In genomic region chr3:156617781-156618180, GRCh38 we compare ENCODE assay signal across 33 cellular contexts. TPM values are rescaled to one million over a fixed set of nuclear protein-coding genes. Genes with fewer than 3 reads are reported as not detected.
DNase-seq lines count a peak whose midpoint lies in the region; ATAC-seq, FAIRE-seq and TF ChIP-seq lines count a peak whose summit lies in the region.
"Had no signal": no experiment of that assay in that cellular context is flagged by ENCODE, and none has a peak within 500 bp of the region (broad histone marks: within the 10 kb centered on the region; RNA-seq: fewer than 3 reads in every experiment).

No MANE protein-coding gene starts in this region.

- intact Hi-C loops in activated CD4-positive, alpha-beta T cell treated with anti-CD3 and anti-CD28 coated beads for 36 hours (cut with DNase I, micrococcal nuclease): no loop called here
- intact Hi-C loops in head of caudate nucleus (cut with DNase I): no loop called here

- H3K36me3 ChIP-seq in bronchial epithelial cell (ENCODE audit: control insufficient read depth, insufficient read depth, low read length): no peaks in the 10 kb centered on the region
- H3K36me3 ChIP-seq: esophagus muscularis mucosa, MG63 had no signal

- peak overlapping the region; percentile 39 for H3K27ac Mint-ChIP-seq in activated CD4-positive, alpha-beta T cell treated with anti-CD3 and anti-CD28 coated beads for 36 hours
- H3K27ac Mint-ChIP-seq in activated CD4-positive, alpha-beta T cell treated with anti-CD3 and anti-CD28 coated beads, Interleukin-2, amount 10 ng/mL, durations not matched to agents 7 days and 5 days: no peak overlapping the region
- H3K27ac Mint-ChIP-seq in nephron progenitor cell: peak overlapping the region; percentile 5
- H3K27ac Mint-ChIP-seq: activated CD4-positive, alpha-beta memory T cell treated with anti-CD3 and anti-CD28 coated beads, Interleukin-2, amount 10 ng/mL, durations not matched to agents 7 days and 5 days; endodermal cell; natural killer cell; T-helper 17 cell had no signal

- POLR2A ChIA-PET in activated CD4-positive, alpha-beta T cell treated with anti-CD3 and anti-CD28 coated beads for 36 hours (lab: Charles Lee): no interaction called here
- POLR2A ChIA-PET in activated CD4-positive, alpha-beta T cell treated with anti-CD3 and anti-CD28 coated beads, Interleukin-2, amount 10 ng/mL, durations not matched to agents 7 days and 5 days (lab: Charles Lee): no interaction called here

- no peak overlapping the region for H3K4me3 ChIP-seq in bronchial epithelial cell (ENCODE audit: low read depth, low read length)
- H3K4me3 ChIP-seq: esophagus muscularis mucosa, lung, MG63, mucosa of descending colon, testis had no signal

- no peaks in the 10 kb centered on the region for H3K9me3 Mint-ChIP-seq in activated CD4-positive, alpha-beta T cell treated with anti-CD3 and anti-CD28 coated beads for 36 hours (ENCODE audit: low read depth)
- peaks cover 6% of the 10 kb centered on the region for H3K9me3 Mint-ChIP-seq in activated CD4-positive, alpha-beta T cell treated with anti-CD3 and anti-CD28 coated beads, Interleukin-2, amount 10 ng/mL, durations not matched to agents 7 days and 5 days
- no peaks in the 10 kb centered on the region for H3K9me3 Mint-ChIP-seq in nephron progenitor cell
- H3K9me3 Mint-ChIP-seq: activated CD4-positive, alpha-beta memory T cell treated with anti-CD3 and anti-CD28 coated beads, Interleukin-2, amount 10 ng/mL, durations not matched to agents 7 days and 5 days; central memory CD8-positive, alpha-beta T cell; endodermal cell; natural killer cell had no signal

- no peak overlapping the region for H3K4me3 Mint-ChIP-seq in activated CD4-positive, alpha-beta T cell treated with anti-CD3 and anti-CD28 coated beads for 36 hours
- no peak overlapping the region for H3K4me3 Mint-ChIP-seq in activated CD4-positive, alpha-beta T cell treated with anti-CD3 and anti-CD28 coated beads, Interleukin-2, amount 10 ng/mL, durations not matched to agents 7 days and 5 days
- H3K4me3 Mint-ChIP-seq in nephron progenitor cell: no peak overlapping the region
- H3K4me3 Mint-ChIP-seq: activated CD4-positive, alpha-beta memory T cell treated with anti-CD3 and anti-CD28 coated beads, Interleukin-2, amount 10 ng/mL, durations not matched to agents 7 days and 5 days; central memory CD8-positive, alpha-beta T cell; endodermal cell; natural killer cell; T-helper 17 cell had no signal

- no peak for DNase-seq in activated CD4-positive, alpha-beta T cell treated with anti-CD3 and anti-CD28 coated beads for 36 hours
- DNase-seq in activated CD4-positive, alpha-beta T cell treated with anti-CD3 and anti-CD28 coated beads, Interleukin-2, amount 10 ng/mL, durations not matched to agents 7 days and 5 days: no peak
- DNase-seq in LHCN-M2 (ENCODE audit: low read depth): peak; percentile 70
- peak; percentile 67 for DNase-seq in bronchial epithelial cell (ENCODE audit: low read depth)
- DNase-seq in nephron progenitor cell: no peak
- DNase-seq in head of caudate nucleus: no peak
- DNase-seq in activated CD4-positive, alpha-beta T cell treated with anti-CD3 and anti-CD28 coated beads, Interleukin-2, amount 50 U/mL, for 4 hours: no peak
- DNase-seq: activated CD4-positive, alpha-beta memory T cell treated with anti-CD3 and anti-CD28 coated beads, Interleukin-2, amount 10 ng/mL, durations not matched to agents 7 days and 5 days; activated effector memory CD4-positive, alpha-beta T cell treated with anti-CD3 and anti-CD28 coated beads, Interleukin-2, amount 50 U/mL, for 16 hours; activated T-cell treated with anti-CD3 and anti-CD28 coated beads for 4 hours; dermis blood vessel endothelial cell; endodermal cell; kidney glomerular epithelial cell; MG63; mucosa of descending colon; natural killer cell; NCI-H2029 treated with DMSO at 0.1 percent for 48 hours; NCI-H2227 treated with DMSO at 0.1 percent for 48 hours; NCI-H526 treated with DMSO at 0.1 percent for 48 hours; NK-92 treated with Interleukin-12 subunit alpha and Interleukin-12 subunit beta, amount 100 ng/mL, for 24 hours; occipital lobe; stimulated activated naive CD4-positive, alpha-beta T cell; T-helper 17 cell; testis had no signal

- peaks cover 2% of the 10 kb centered on the region for H3K27me3 Mint-ChIP-seq in activated CD4-positive, alpha-beta T cell treated with anti-CD3 and anti-CD28 coated beads for 36 hours
- H3K27me3 Mint-ChIP-seq in activated CD4-positive, alpha-beta T cell treated with anti-CD3 and anti-CD28 coated beads, Interleukin-2, amount 10 ng/mL, durations not matched to agents 7 days and 5 days: no peaks in the 10 kb centered on the region
- peaks cover 6% of the 10 kb centered on the region for H3K27me3 Mint-ChIP-seq in nephron progenitor cell (ENCODE audit: low read depth, poor library complexity)
- H3K27me3 Mint-ChIP-seq: activated CD4-positive, alpha-beta memory T cell treated with anti-CD3 and anti-CD28 coated beads, Interleukin-2, amount 10 ng/mL, durations not matched to agents 7 days and 5 days had no signal

- TF ChIP-seq CTCF in bronchial epithelial cell (IDR thresholded peaks at IDR 0.05; ENCODE audit: insufficient read depth, low read length, severe bottlenecking) (no peak), nephron progenitor cell (IDR thresholded peaks at IDR 0.05) (no peak)

- CTCF ChIA-PET in activated CD4-positive, alpha-beta T cell treated with anti-CD3 and anti-CD28 coated beads for 36 hours (lab: Charles Lee): no interaction called here
- CTCF ChIA-PET in activated CD4-positive, alpha-beta T cell treated with anti-CD3 and anti-CD28 coated beads, Interleukin-2, amount 10 ng/mL, durations not matched to agents 7 days and 5 days (lab: Charles Lee): interaction anchor here (1.5 kb wide), 2 partner anchors 8 to 19 kb away, joined by 7 read pairs; no protein-coding TSS in a partner anchor

- FAIRE-seq in bronchial epithelial cell (lab: Jason Lieb, UNC): no peak
- FAIRE-seq: frontal cortex, G401.6, TTC549, urothelium cell line had no signal

- H3K27me3 ChIP-seq in bronchial epithelial cell (ENCODE audit: control insufficient read depth, insufficient read depth, low read length): no peaks in the 10 kb centered on the region
- H3K27me3 ChIP-seq: esophagus muscularis mucosa, MG63, testis had no signal

- H3K36me3 Mint-ChIP-seq in activated CD4-positive, alpha-beta T cell treated with anti-CD3 and anti-CD28 coated beads for 36 hours (ENCODE audit: low read depth): no peaks in the 10 kb centered on the region
- H3K36me3 Mint-ChIP-seq in activated CD4-positive, alpha-beta T cell treated with anti-CD3 and anti-CD28 coated beads, Interleukin-2, amount 10 ng/mL, durations not matched to agents 7 days and 5 days (ENCODE audit: low read depth): no peaks in the 10 kb centered on the region
- no peaks in the 10 kb centered on the region for H3K36me3 Mint-ChIP-seq in nephron progenitor cell (ENCODE audit: low read depth)
- H3K36me3 Mint-ChIP-seq: natural killer cell had no signal

- ATAC-seq in activated CD4-positive, alpha-beta T cell treated with anti-CD3 and anti-CD28 coated beads for 36 hours: peak; percentile 30
- no peak for ATAC-seq in GM18502 (IDR thresholded peaks at IDR 0.05; ENCODE audit: poor library complexity, unreplicated experiment)
- ATAC-seq: mucosa of descending colon, natural killer cell, Right ventricle myocardium inferior, T-helper 17 cell had no signal

- peaks cover 27% of the 10 kb centered on the region for H3K4me1 Mint-ChIP-seq in activated CD4-positive, alpha-beta T cell treated with anti-CD3 and anti-CD28 coated beads for 36 hours
- peaks cover 10% of the 10 kb centered on the region for H3K4me1 Mint-ChIP-seq in activated CD4-positive, alpha-beta T cell treated with anti-CD3 and anti-CD28 coated beads, Interleukin-2, amount 10 ng/mL, durations not matched to agents 7 days and 5 days
- H3K4me1 Mint-ChIP-seq in nephron progenitor cell: peaks cover 7% of the 10 kb centered on the region
- H3K4me1 Mint-ChIP-seq: central memory CD8-positive, alpha-beta T cell; natural killer cell; T-helper 17 cell had no signal

RNA-seq across cellular contexts. Expression of gene TIPARP, which starts 56.6 kb away (rescaled TPM):
- 10 to 100 TPM; 18.5 to 23.5 TPM for total RNA-seq in activated CD4-positive, alpha-beta T cell treated with anti-CD3 and anti-CD28 coated beads for 36 hours
- 10 to 100 TPM; 58.0 to 66.0 TPM for total RNA-seq in activated CD4-positive, alpha-beta T cell treated with anti-CD3 and anti-CD28 coated beads, Interleukin-2, amount 10 ng/mL, durations not matched to agents 7 days and 5 days
- total RNA-seq in LHCN-M2 (2014; rRNA removed) (89.9 and 103 TPM in 2 replicates), bronchial epithelial cell (50.6 and 110 TPM in 2 replicates)
- polyA plus RNA-seq in LHCN-M2 (2012): 32.7 TPM

Comparison
In these comparisons a context has a peak if more than half of its experiments do, and no peak if none do; other contexts are left out.
1. DNase-seq: peak in LHCN-M2 (single experiment) and bronchial epithelial cell (single experiment); none in activated CD4-positive, alpha-beta T cell treated with anti-CD3 and anti-CD28 coated beads for 36 hours (single experiment), activated CD4-positive, alpha-beta T cell treated with anti-CD3 and anti-CD28 coated beads, Interleukin-2, amount 10 ng/mL, durations not matched to agents 7 days and 5 days (single experiment), nephron progenitor cell (single experiment), head of caudate nucleus (0 of 42) and activated CD4-positive, alpha-beta T cell treated with anti-CD3 and anti-CD28 coated beads, Interleukin-2, amount 50 U/mL, for 4 hours (0 of 2).